Comparison of ENCODE assay signal across 15 cellular contexts in the genomic region with DNA sequence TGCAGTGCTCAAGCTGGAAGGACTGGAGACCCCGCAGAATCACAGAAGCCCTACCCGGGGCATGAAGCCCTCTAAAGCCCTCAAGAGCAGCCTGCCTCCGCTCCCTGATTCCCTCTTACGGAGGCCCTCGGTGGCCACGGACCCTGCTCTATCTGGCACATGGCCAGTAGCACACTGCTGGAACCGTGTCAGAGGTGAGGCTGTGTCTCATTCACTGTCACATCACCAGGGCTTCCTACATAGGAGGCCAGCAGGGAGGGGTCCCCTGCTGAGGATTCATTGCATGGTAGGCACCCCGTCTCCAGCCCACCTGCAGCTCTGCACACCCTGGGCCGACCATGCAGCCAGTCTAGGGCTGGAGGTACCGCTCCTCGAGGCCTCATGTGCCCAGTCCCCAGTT.
"Had no signal": no experiment of that assay in that cellular context is flagged by ENCODE, and none has a peak within 500 bp of the region (broad histone marks: within the 10 kb centered on the region; RNA-seq: fewer than 3 reads in every experiment).

No MANE protein-coding gene starts in this region.

- H3K27me3 ChIP-seq: esophagus squamous epithelium, neutrophil, testis had no signal

- H3K36me3 Mint-ChIP-seq: activated CD4-positive, alpha-beta memory T cell treated with anti-CD3 and anti-CD28 coated beads for 36 hours; activated CD8-positive, alpha-beta memory T cell treated with anti-CD3 and anti-CD28 coated beads, Interleukin-2, amount 10 ng/mL, durations not matched to agents 7 days and 5 days; activated naive CD4-positive, alpha-beta T cell treated with anti-CD3 and anti-CD28 coated beads, Interleukin-2, amount 10 ng/mL, durations not matched to agents 7 days and 5 days had no signal

- FAIRE-seq: colon had no signal

- H3K27ac ChIP-seq: esophagus squamous epithelium, neutrophil, parathyroid adenoma, testis, WERI-Rb-1 had no signal

- H3K9me3 ChIP-seq: esophagus squamous epithelium, neutrophil, testis had no signal

- H3K27ac Mint-ChIP-seq: activated CD4-positive, alpha-beta memory T cell treated with anti-CD3 and anti-CD28 coated beads for 36 hours; activated CD8-positive, alpha-beta memory T cell treated with anti-CD3 and anti-CD28 coated beads, Interleukin-2, amount 10 ng/mL, durations not matched to agents 7 days and 5 days; activated naive CD4-positive, alpha-beta T cell treated with anti-CD3 and anti-CD28 coated beads, Interleukin-2, amount 10 ng/mL, durations not matched to agents 7 days and 5 days; T-helper 17 cell had no signal

- H3K27me3 Mint-ChIP-seq: activated CD4-positive, alpha-beta memory T cell treated with anti-CD3 and anti-CD28 coated beads for 36 hours; activated CD8-positive, alpha-beta memory T cell treated with anti-CD3 and anti-CD28 coated beads, Interleukin-2, amount 10 ng/mL, durations not matched to agents 7 days and 5 days; activated naive CD4-positive, alpha-beta T cell treated with anti-CD3 and anti-CD28 coated beads, Interleukin-2, amount 10 ng/mL, durations not matched to agents 7 days and 5 days; T-helper 17 cell had no signal

- DNase-seq: activated CD4-positive, alpha-beta memory T cell treated with anti-CD3 and anti-CD28 coated beads for 36 hours; activated CD8-positive, alpha-beta memory T cell treated with anti-CD3 and anti-CD28 coated beads, Interleukin-2, amount 10 ng/mL, durations not matched to agents 7 days and 5 days; activated naive CD4-positive, alpha-beta T cell treated with anti-CD3 and anti-CD28 coated beads, Interleukin-2, amount 10 ng/mL, durations not matched to agents 7 days and 5 days; activated T-cell treated with anti-CD3 and anti-CD28 coated beads, Interleukin-2, amount 50 U/mL, for 1 hour; esophagus squamous epithelium; hippocampal formation; midbrain; stimulated activated CD4-positive, alpha-beta T cell treated with anti-CD3 and anti-CD28 coated beads, Interleukin-2, amount 100 ng/mL, for 48 hours; stimulated activated naive CD4-positive, alpha-beta T cell; T-helper 17 cell; testis; WERI-Rb-1 had no signal

- H3K4me3 Mint-ChIP-seq: activated CD4-positive, alpha-beta memory T cell treated with anti-CD3 and anti-CD28 coated beads for 36 hours; activated CD8-positive, alpha-beta memory T cell treated with anti-CD3 and anti-CD28 coated beads, Interleukin-2, amount 10 ng/mL, durations not matched to agents 7 days and 5 days; activated naive CD4-positive, alpha-beta T cell treated with anti-CD3 and anti-CD28 coated beads, Interleukin-2, amount 10 ng/mL, durations not matched to agents 7 days and 5 days; T-helper 17 cell had no signal

- H3K9me3 Mint-ChIP-seq: activated CD4-positive, alpha-beta memory T cell treated with anti-CD3 and anti-CD28 coated beads for 36 hours; activated naive CD4-positive, alpha-beta T cell treated with anti-CD3 and anti-CD28 coated beads, Interleukin-2, amount 10 ng/mL, durations not matched to agents 7 days and 5 days had no signal

- H3K4me1 Mint-ChIP-seq: activated naive CD4-positive, alpha-beta T cell treated with anti-CD3 and anti-CD28 coated beads, Interleukin-2, amount 10 ng/mL, durations not matched to agents 7 days and 5 days; T-helper 17 cell had no signal

- H3K9ac ChIP-seq: parathyroid adenoma had no signal

- H3K36me3 ChIP-seq: neutrophil, WERI-Rb-1 had no signal

- H2AFZ ChIP-seq: parathyroid adenoma had no signal

- H3K4me3 ChIP-seq: esophagus squamous epithelium, testis had no signal
